In the genomic region with DNA sequence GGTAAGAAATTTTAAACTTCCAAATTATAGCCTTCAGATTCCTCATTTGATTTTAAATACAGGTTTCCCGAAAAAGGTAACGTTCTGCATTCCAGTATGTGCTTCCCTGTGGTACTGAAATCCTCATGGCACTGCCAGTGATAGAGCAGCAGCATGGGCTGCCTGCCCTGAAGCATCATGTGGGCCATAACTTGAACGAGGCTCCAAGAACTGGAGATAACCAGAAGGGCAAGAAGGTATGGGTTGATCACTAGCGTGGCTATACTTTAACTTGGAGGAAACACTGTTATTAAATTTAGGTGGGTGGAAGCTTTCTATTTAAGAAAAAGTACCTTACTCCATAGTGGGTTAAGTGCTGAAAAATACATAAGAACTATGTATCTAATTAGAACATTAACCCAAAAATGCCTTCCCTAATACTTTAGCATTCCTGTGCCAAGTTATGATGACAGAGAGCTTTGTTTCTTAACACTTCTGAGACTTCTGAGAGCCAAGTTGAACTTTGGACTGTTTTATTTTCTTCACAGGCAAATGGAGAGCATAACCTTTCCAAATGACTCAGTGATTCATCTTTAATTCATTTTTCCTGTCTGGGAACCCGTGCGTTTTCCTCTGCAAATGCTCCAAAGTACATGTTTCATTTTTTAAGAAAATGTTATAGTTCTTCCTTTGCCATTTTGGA, we compare ENCODE assay signal across 11 cellular contexts.
DNase-seq lines count a peak whose midpoint lies in the region; ATAC-seq, FAIRE-seq and TF ChIP-seq lines count a peak whose summit lies in the region.
"Had no signal": no experiment of that assay in that cellular context is flagged by ENCODE, and none has a peak within 500 bp of the region (broad histone marks: within the 10 kb centered on the region; RNA-seq: fewer than 3 reads in every experiment).

No MANE protein-coding gene starts in this region.

- no peaks in the 10 kb centered on the region for H3K9me3 ChIP-seq in vagina
- H3K9me3 ChIP-seq: esophagus squamous epithelium, psoas muscle had no signal

- intact Hi-C loops in vagina (cut with DNase I): no loop called here
- intact Hi-C loops in natural killer cell (cut with micrococcal nuclease): loop anchor here (10.0 kb wide), 1 partner anchor 375 kb away; no protein-coding TSS in a partner anchor

- H3K4me3 ChIP-seq in bronchial epithelial cell (ENCODE audit: low read depth, low read length) (no peak overlapping the region), vagina (no peak overlapping the region)
- H3K4me3 ChIP-seq: esophagus squamous epithelium, psoas muscle had no signal

- H3K4me1 Mint-ChIP-seq in type B pancreatic cell (ENCODE audit: unreplicated experiment): peaks cover 34% of the 10 kb centered on the region
- no peaks in the 10 kb centered on the region for H3K4me1 Mint-ChIP-seq in natural killer cell

- no peak for FAIRE-seq in bronchial epithelial cell (lab: Jason Lieb, UNC)

- no peak for TF ChIP-seq POLR2A in vagina (IDR thresholded peaks at IDR 0.05)

- H3K36me3 ChIP-seq in bronchial epithelial cell (ENCODE audit: control insufficient read depth, insufficient read depth, low read length) (no peaks in the 10 kb centered on the region), vagina (no peaks in the 10 kb centered on the region)
- H3K36me3 ChIP-seq: esophagus squamous epithelium had no signal

- no peak overlapping the region for H3K27ac Mint-ChIP-seq in type B pancreatic cell
- H3K27ac Mint-ChIP-seq in natural killer cell: no peak overlapping the region

- ATAC-seq in natural killer cell: no peak

- H3K9me3 Mint-ChIP-seq in type B pancreatic cell (no peaks in the 10 kb centered on the region), natural killer cell (no peaks in the 10 kb centered on the region)
- H3K9me3 Mint-ChIP-seq: IgD-negative memory B cell had no signal

- H3K36me3 Mint-ChIP-seq in type B pancreatic cell (peaks cover 3% of the 10 kb centered on the region), natural killer cell (no peaks in the 10 kb centered on the region)
- H3K36me3 Mint-ChIP-seq: IgD-negative memory B cell had no signal

- H3K4me3 Mint-ChIP-seq in type B pancreatic cell (no peak overlapping the region), natural killer cell (no peak overlapping the region)
- H3K4me3 Mint-ChIP-seq: IgD-negative memory B cell had no signal

- peaks cover 28% of the 10 kb centered on the region for H3K4me1 ChIP-seq in vagina

- no peaks in the 10 kb centered on the region for H3K27me3 Mint-ChIP-seq in type B pancreatic cell
- no peaks in the 10 kb centered on the region for H3K27me3 Mint-ChIP-seq in natural killer cell (ENCODE audit: low read depth in 2 of 2)

- peak; percentile 73 for DNase-seq in LoVo (ENCODE audit: low spot score)
- peak; percentile 35 for DNase-seq in bronchial epithelial cell (ENCODE audit: low read depth)
- peak; percentile 72 for DNase-seq in kidney tubule cell (ENCODE audit: low spot score)
- DNase-seq in vagina (ENCODE audit: extremely low spot score in 2 of 2): no peak
- no peak for DNase-seq in type B pancreatic cell (ENCODE audit: extremely low spot score, unreplicated experiment)
- no peak for DNase-seq in natural killer cell
- DNase-seq in cerebellar cortex (ENCODE audit: low spot score): no peak
- DNase-seq: esophagus squamous epithelium, NCI-H2029 treated with DMSO at 0.1 percent for 48 hours, psoas muscle had no signal

- H3K27ac ChIP-seq in vagina: peak overlapping the region; percentile 9
- H3K27ac ChIP-seq: psoas muscle had no signal

- H3K27me3 ChIP-seq in bronchial epithelial cell (ENCODE audit: control insufficient read depth, insufficient read depth, low read length) (no peaks in the 10 kb centered on the region), vagina (no peaks in the 10 kb centered on the region)
- H3K27me3 ChIP-seq: esophagus squamous epithelium had no signal

- TF ChIP-seq CTCF in bronchial epithelial cell (IDR thresholded peaks at IDR 0.05; ENCODE audit: insufficient read depth, low read length, severe bottlenecking) (no peak), vagina (IDR thresholded peaks at IDR 0.05) (no peak), type B pancreatic cell (conservative IDR thresholded peaks at IDR 0.05) (no peak), natural killer cell (IDR thresholded peaks at IDR 0.05) (no peak)

Comparison
In these comparisons a context has a peak if more than half of its experiments do, and no peak if none do; other contexts are left out.
1. DNase-seq: peak in LoVo (single experiment), bronchial epithelial cell (single experiment) and kidney tubule cell (single experiment); none in vagina (0 of 2), type B pancreatic cell (single experiment), natural killer cell (single experiment) and cerebellar cortex (single experiment).